ENCODE assay signal across 30 cellular contexts in genomic region chr11:92626624-92627023, GRCh38.
"Had no signal": no experiment of that assay in that cellular context is flagged by ENCODE, and none has a peak within 500 bp of the region (broad histone marks: within the 10 kb centered on the region; RNA-seq: fewer than 3 reads in every experiment).

No MANE protein-coding gene starts in this region.

- H3K4me2 ChIP-seq: hepatocyte, smooth muscle cell had no signal

- H3K27me3 ChIP-seq: esophagus muscularis mucosa, foreskin keratinocyte, gastroesophageal sphincter, heart left ventricle, hepatocyte, ovary, right atrium auricular region, stomach, thyroid gland, vagina had no signal

- H3K36me3 Mint-ChIP-seq: memory B cell, natural killer cell had no signal

- H3K4me1 Mint-ChIP-seq: memory B cell, natural killer cell had no signal

- ATAC-seq: foreskin keratinocyte, gastroesophageal sphincter, heart left ventricle, left lobe of liver, natural killer cell, psoas muscle, sciatic nerve had no signal

- DNase-seq: dermis blood vessel endothelial cell; effector memory CD4-positive, alpha-beta T cell; foreskin keratinocyte; heart left ventricle; kidney; natural killer cell; occipital lobe; ovary; posterior cingulate gyrus; psoas muscle; stimulated activated CD4-positive, alpha-beta T cell treated with anti-CD3 and anti-CD28 coated beads, Interleukin-12 subunit alpha, Interleukin-12 subunit beta, amount 100 ng/mL, for 4 hours; stimulated activated CD4-positive, alpha-beta T cell treated with anti-CD3 and anti-CD28 coated beads, Interleukin-1b, Interleukin-23, amount 100 ng/mL, for 48 hours; stimulated activated CD4-positive, alpha-beta T cell treated with anti-CD3 and anti-CD28 coated beads, Interleukin-4, amount 100 ng/mL, for 1 hour; stimulated activated CD8-positive, alpha-beta memory T cell treated with anti-CD3 and anti-CD28 coated beads, Interleukin-4, amount 100 ng/mL, for 48 hours; stimulated activated naive CD4-positive, alpha-beta T cell; stomach; thyroid gland; trophoblast cell had no signal

- H3K27ac ChIP-seq: coronary artery, esophagus muscularis mucosa, foreskin keratinocyte, gastroesophageal sphincter, heart left ventricle, hepatocyte, ovary, psoas muscle, right atrium auricular region, stomach, thyroid gland, vagina had no signal

- H3K4me3 ChIP-seq: coronary artery, esophagus muscularis mucosa, gastroesophageal sphincter, heart left ventricle, hepatocyte, lung, ovary, psoas muscle, right atrium auricular region, smooth muscle cell, stomach, thyroid gland, vagina had no signal

- H3K36me3 ChIP-seq: esophagus muscularis mucosa, gastroesophageal sphincter, heart left ventricle, ovary, right atrium auricular region, stomach, thyroid gland, vagina had no signal

- H3K79me2 ChIP-seq: hepatocyte had no signal

- H3K27me3 Mint-ChIP-seq: memory B cell had no signal

- H3K9me3 ChIP-seq: esophagus muscularis mucosa, gastroesophageal sphincter, heart left ventricle, ovary, psoas muscle, right atrium auricular region, stomach, thyroid gland, vagina had no signal

- H3K27ac Mint-ChIP-seq: memory B cell, natural killer cell had no signal

- FAIRE-seq: endothelial cell of umbilical vein, kidney had no signal

- H2AFZ ChIP-seq: hepatocyte had no signal

- H3K4me3 Mint-ChIP-seq: memory B cell, natural killer cell had no signal

- H3K4me1 ChIP-seq: heart left ventricle, psoas muscle, right atrium auricular region, stomach, thyroid gland, vagina had no signal
